Comparison of ENCODE assay signal across 1 cellular context in genomic region chr7:8296362-8296659, GRCh38.
A peak's percentile ranks its signal among the peaks of the same experiment; 100 is the strongest.
TF ChIP-seq lines count a peak whose summit lies in the region.

No MANE protein-coding gene starts in this region.

TF ChIP-seq in K562, 482 proteins besides CTCF, POLR2A, EP300 and RAD21 (continued from another document):
- TF ChIP-seq MYBL2 (IDR thresholded peaks at IDR 0.05; ENCODE audit: low read depth) (0 out of 2 replicates have a peak, but pooled peaks have one; percentile 35), MYBL2 (CRISPR knock-in tag; IDR thresholded peaks at IDR 0.05; ENCODE audit: borderline replicate concordance) (no peak), SP1 (CRISPR knock-in tag; IDR thresholded peaks at IDR 0.05) (no peak), SAP30 (IDR thresholded peaks at IDR 0.05; ENCODE audit: borderline replicate concordance, insufficient read depth, low read depth, low read length, poor library complexity, severe bottlenecking) (no peak), ZNF778 (CRISPR knock-in tag; IDR thresholded peaks at IDR 0.05) (no peak), ZNF609 (CRISPR knock-in tag; IDR thresholded peaks at IDR 0.05; ENCODE audit: borderline replicate concordance) (no peak), SP2 (IDR thresholded peaks at IDR 0.05; ENCODE audit: extremely low read depth, low read depth, low read length, poor library complexity, severe bottlenecking) (no peak), ZNF316 (IDR thresholded peaks at IDR 0.05) (no peak), ZNF263 (CRISPR knock-in tag; IDR thresholded peaks at IDR 0.05; ENCODE audit: borderline replicate concordance) (no peak)
